In the genomic region with DNA sequence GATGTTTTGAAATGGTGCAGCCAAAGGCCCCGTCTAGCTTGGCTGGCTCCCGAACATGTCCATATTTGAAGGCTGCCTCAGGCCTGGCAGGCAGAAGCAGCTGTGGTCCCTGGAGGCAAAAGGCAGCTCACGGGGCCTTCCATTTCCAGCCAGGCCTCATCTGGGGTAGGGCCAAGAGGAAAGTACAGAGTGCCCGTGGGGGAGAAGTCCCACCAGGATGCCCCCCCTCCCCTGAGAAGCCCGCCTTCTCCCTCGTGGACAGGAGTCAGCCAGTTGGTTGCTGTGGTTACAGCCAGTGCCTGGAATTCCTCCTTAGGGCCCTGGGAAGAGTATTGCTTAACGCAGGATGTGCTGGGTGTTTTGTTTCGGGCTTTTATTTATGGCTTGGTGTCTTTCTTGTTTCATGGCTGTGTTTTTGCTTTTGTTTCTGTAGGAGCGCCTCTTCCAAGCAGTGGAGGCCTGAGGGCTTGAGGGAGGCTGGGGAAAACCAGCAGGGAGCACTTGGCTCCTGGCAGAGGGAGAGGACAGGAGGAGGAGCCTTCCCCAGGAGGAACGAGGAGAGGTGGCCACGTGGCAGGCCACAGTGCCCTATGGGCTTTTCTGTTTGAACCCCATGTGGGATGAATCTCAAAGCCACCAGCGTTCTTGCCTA, we compare ENCODE assay signal across 8 cellular contexts.
A peak's percentile ranks its signal among the peaks of the same experiment; 100 is the strongest.
DNase-seq lines count a peak whose midpoint lies in the region; ATAC-seq lines count a peak whose summit lies in the region.

No MANE protein-coding gene starts in this region.

- DNase-seq in HS-5 (ENCODE audit: low read depth) (peak; percentile 42), caudate nucleus (lab: John Stamatoyannopoulos, UW) (peak in 43 of 61 donors; percentile 23 to 79 (median 56)), kidney glomerular epithelial cell (lab: John Stamatoyannopoulos, UW) (peak; percentile 75), smooth muscle cell of the brain vasculature (ENCODE audit: low read depth, low spot score) (peak; percentile 84)
- DNase-seq in central memory CD4-positive, alpha-beta T cell, result no peak

- ATAC-seq in GM19351 (IDR thresholded peaks at IDR 0.05; ENCODE audit: unreplicated experiment) (no peak), HG02870 (IDR thresholded peaks at IDR 0.05; ENCODE audit: unreplicated experiment) (no peak), HG02798 (IDR thresholded peaks at IDR 0.05; ENCODE audit: poor library complexity, unreplicated experiment) (no peak)

- H3K27ac ChIP-seq in caudate nucleus (ENCODE audit: low read depth, low read length), result peak overlapping the region; percentile 95
